15 cellular contexts compared by ENCODE assay signal in genomic region chr9:120901704-120902103, GRCh38. TPM values are rescaled to one million over a fixed set of nuclear protein-coding genes. Genes with fewer than 3 reads are reported as not detected.
DNase-seq lines count a peak whose midpoint lies in the region; ATAC-seq, FAIRE-seq and TF ChIP-seq lines count a peak whose summit lies in the region.
"Had no signal": no experiment of that assay in that cellular context is flagged by ENCODE, and none has a peak within 500 bp of the region (broad histone marks: within the 10 kb centered on the region; RNA-seq: fewer than 3 reads in every experiment).

No MANE protein-coding gene starts in this region.

- intact Hi-C loops in activated CD4-positive, alpha-beta T cell treated with anti-CD3 and anti-CD28 coated beads, Interleukin-2, amount 10 ng/mL, durations not matched to agents 24 days and 14 days (cut with micrococcal nuclease) = no loop called here
- intact Hi-C loops in activated CD4-positive, alpha-beta memory T cell treated with anti-CD3 and anti-CD28 coated beads for 36 hours (cut with micrococcal nuclease) = no loop called here
- intact Hi-C loops in Right ventricle myocardium superior (cut with DNase I) = no loop called here
- intact Hi-C loops in A673 (cut with micrococcal nuclease; ENCODE audit: unreplicated experiment) = no loop called here

- POLR2A ChIA-PET in activated CD4-positive, alpha-beta memory T cell treated with anti-CD3 and anti-CD28 coated beads for 36 hours (lab: Charles Lee) = interaction anchor here (0.7 to 18.2 kb wide), 10 partner anchors 9 to 109 kb away, joined by 3 to 237 read pairs (median 4); partner anchors contain the start of genes FBXW2 and TRAF1
- POLR2A ChIA-PET in A673 (lab: Charles Lee; ENCODE audit: low non-redundant PET) = no interaction called here

- H3K4me3 Mint-ChIP-seq in activated CD4-positive, alpha-beta T cell treated with anti-CD3 and anti-CD28 coated beads, Interleukin-2, amount 10 ng/mL, durations not matched to agents 24 days and 14 days = no peak overlapping the region
- H3K4me3 Mint-ChIP-seq in activated CD4-positive, alpha-beta memory T cell treated with anti-CD3 and anti-CD28 coated beads for 36 hours = no peak overlapping the region

- H3K27ac ChIP-seq in A673 (ENCODE audit: low read depth, low read length, poor library complexity, severe bottlenecking) = no peak overlapping the region
- H3K27ac ChIP-seq: GM23248, SJSA1 had no signal

- peaks cover 88% of the 10 kb centered on the region for H3K36me3 Mint-ChIP-seq in activated CD4-positive, alpha-beta T cell treated with anti-CD3 and anti-CD28 coated beads, Interleukin-2, amount 10 ng/mL, durations not matched to agents 24 days and 14 days (ENCODE audit: low read depth)
- peaks cover 65% of the 10 kb centered on the region for H3K36me3 Mint-ChIP-seq in activated CD4-positive, alpha-beta memory T cell treated with anti-CD3 and anti-CD28 coated beads for 36 hours

- H3K27me3 Mint-ChIP-seq in activated CD4-positive, alpha-beta T cell treated with anti-CD3 and anti-CD28 coated beads, Interleukin-2, amount 10 ng/mL, durations not matched to agents 24 days and 14 days = no peaks in the 10 kb centered on the region
- no peaks in the 10 kb centered on the region for H3K27me3 Mint-ChIP-seq in activated CD4-positive, alpha-beta memory T cell treated with anti-CD3 and anti-CD28 coated beads for 36 hours

- H3K36me3 ChIP-seq in A673 (ENCODE audit: insufficient read depth, low read length, poor library complexity, severe bottlenecking) = no peaks in the 10 kb centered on the region
- H3K36me3 ChIP-seq: SJSA1 had no signal

- no peaks in the 10 kb centered on the region for H3K9me3 ChIP-seq in A673 (ENCODE audit: low read depth, low read length, poor library complexity, severe bottlenecking)
- H3K9me3 ChIP-seq: SJSA1, spleen had no signal

- H3K9me3 Mint-ChIP-seq in activated CD4-positive, alpha-beta T cell treated with anti-CD3 and anti-CD28 coated beads, Interleukin-2, amount 10 ng/mL, durations not matched to agents 24 days and 14 days = no peaks in the 10 kb centered on the region
- no peaks in the 10 kb centered on the region for H3K9me3 Mint-ChIP-seq in activated CD4-positive, alpha-beta memory T cell treated with anti-CD3 and anti-CD28 coated beads for 36 hours

- BruUV-seq in A673 (replicated peaks; lab: Mats Ljungman, UMichigan) = no TSS peak

- no peak for ATAC-seq in Right ventricle myocardium superior (ENCODE audit: poor library complexity)
- no peak for ATAC-seq in GM19397 (IDR thresholded peaks at IDR 0.05; ENCODE audit: unreplicated experiment)

- DNase-seq in activated CD4-positive, alpha-beta T cell treated with anti-CD3 and anti-CD28 coated beads, Interleukin-2, amount 10 ng/mL, durations not matched to agents 24 days and 14 days = no peak
- no peak for DNase-seq in activated CD4-positive, alpha-beta T cell treated with anti-CD3 and anti-CD28 coated beads, Interleukin-2, amount 50 U/mL, for 1 hour
- DNase-seq in GM18507 (ENCODE audit: extremely low spot score, insufficient read length, low read depth) (no peak), Right ventricle myocardium superior (no peak), A673 (ENCODE audit: low spot score) (no peak)
- DNase-seq in activated CD4-positive, alpha-beta memory T cell treated with anti-CD3 and anti-CD28 coated beads for 36 hours = no peak
- peak; percentile 41 for DNase-seq in stimulated activated CD8-positive, alpha-beta memory T cell treated with anti-CD3 and anti-CD28 coated beads, Interleukin-4, amount 100 ng/mL, for 48 hours
- DNase-seq: activated gamma-delta T cell, GM23248, mesendoderm, spleen, trophoblast cell had no signal

- peaks cover 3% of the 10 kb centered on the region for H3K4me1 ChIP-seq in A673 (ENCODE audit: insufficient read depth, low read length, poor library complexity, severe bottlenecking)
- H3K4me1 ChIP-seq: SJSA1 had no signal

- peaks cover 85% of the 10 kb centered on the region for H3K4me1 Mint-ChIP-seq in activated CD4-positive, alpha-beta T cell treated with anti-CD3 and anti-CD28 coated beads, Interleukin-2, amount 10 ng/mL, durations not matched to agents 24 days and 14 days
- peaks cover 88% of the 10 kb centered on the region for H3K4me1 Mint-ChIP-seq in activated CD4-positive, alpha-beta memory T cell treated with anti-CD3 and anti-CD28 coated beads for 36 hours (ENCODE audit: low read depth)

- no peaks in the 10 kb centered on the region for H3K27me3 ChIP-seq in A673 (replicated peaks; ENCODE audit: insufficient read depth, low read depth, low read length, poor library complexity)
- H3K27me3 ChIP-seq: SJSA1, spleen had no signal

- H3K4me3 ChIP-seq in A673 (ENCODE audit: low read depth, low read length, poor library complexity, severe bottlenecking) = no peak overlapping the region
- H3K4me3 ChIP-seq: GM23248, SJSA1, spleen had no signal

- H3K27ac Mint-ChIP-seq in activated CD4-positive, alpha-beta T cell treated with anti-CD3 and anti-CD28 coated beads, Interleukin-2, amount 10 ng/mL, durations not matched to agents 24 days and 14 days = peak overlapping the region; percentile 79
- peak overlapping the region; percentile 91 for H3K27ac Mint-ChIP-seq in activated CD4-positive, alpha-beta memory T cell treated with anti-CD3 and anti-CD28 coated beads for 36 hours

- CTCF ChIA-PET in activated CD4-positive, alpha-beta memory T cell treated with anti-CD3 and anti-CD28 coated beads for 36 hours (lab: Charles Lee) = interaction anchor here (0.9 kb wide), 1 partner anchor 22 kb away, joined by 3 read pairs; no protein-coding TSS in a partner anchor
- CTCF ChIA-PET in A673 (lab: Charles Lee) = no interaction called here

- no peak for TF ChIP-seq CTCF in A673 (conservative IDR thresholded peaks at IDR 0.05; ENCODE audit: low read depth, low read length)

- peak; percentile 26 for FAIRE-seq in GM18507 (lab: Jason Lieb, UNC)
- FAIRE-seq: islet of Langerhans had no signal

RNA-seq across cellular contexts. Expression of gene PHF19, which starts 24.7 kb away (rescaled TPM):
- total RNA-seq in activated CD4-positive, alpha-beta T cell treated with anti-CD3 and anti-CD28 coated beads, Interleukin-2, amount 10 ng/mL, durations not matched to agents 24 days and 14 days = 132 and 144 TPM in 2 replicates
- total RNA-seq in activated CD4-positive, alpha-beta memory T cell treated with anti-CD3 and anti-CD28 coated beads for 36 hours = 100 to 1,000 TPM; 183 to 189 TPM
- total RNA-seq in Right ventricle myocardium superior = 11.9 TPM
- 75.7 and 77.4 TPM in 2 replicates for total RNA-seq in A673 (2021)

RNA-seq across cellular contexts. Expression of gene TRAF1, which starts 24.9 kb away (rescaled TPM):
- total RNA-seq in activated CD4-positive, alpha-beta T cell treated with anti-CD3 and anti-CD28 coated beads, Interleukin-2, amount 10 ng/mL, durations not matched to agents 24 days and 14 days = 164 and 166 TPM in 2 replicates
- total RNA-seq in activated CD4-positive, alpha-beta memory T cell treated with anti-CD3 and anti-CD28 coated beads for 36 hours = 100 to 1,000 TPM; 124 TPM
- 2.2 TPM for total RNA-seq in Right ventricle myocardium superior
- total RNA-seq in A673 (2021) = 0.73 and 0.85 TPM in 2 replicates

RNA-seq across cellular contexts. Expression of gene PSMD5, which starts 59.0 kb away (rescaled TPM):
- total RNA-seq in activated CD4-positive, alpha-beta T cell treated with anti-CD3 and anti-CD28 coated beads, Interleukin-2, amount 10 ng/mL, durations not matched to agents 24 days and 14 days = 58.1 and 63.7 TPM in 2 replicates
- 10 to 100 TPM; 69.7 to 71.0 TPM for total RNA-seq in activated CD4-positive, alpha-beta memory T cell treated with anti-CD3 and anti-CD28 coated beads for 36 hours
- 14.3 TPM for total RNA-seq in Right ventricle myocardium superior
- total RNA-seq in A673 (2021) = 64.9 and 67.0 TPM in 2 replicates

Comparison
In these comparisons a context has a peak if more than half of its experiments do, and no peak if none do; other contexts are left out.
1. RNA of gene TRAF1, which starts 24.9 kb away (total RNA-seq): 164 to 166 TPM in activated CD4-positive, alpha-beta T cell treated with anti-CD3 and anti-CD28 coated beads, Interleukin-2, amount 10 ng/mL, durations not matched to agents 24 days and 14 days and 124 TPM in activated CD4-positive, alpha-beta memory T cell treated with anti-CD3 and anti-CD28 coated beads for 36 hours; 2.2 TPM in Right ventricle myocardium superior (single experiment) and 0.73 to 0.85 TPM in A673; every median in the first group is over 10 times any median in the second.